22 cellular contexts compared by ENCODE assay signal in genomic region chr1:10602936-10603335, GRCh38.
"Had no signal": no experiment of that assay in that cellular context is flagged by ENCODE, and none has a peak within 500 bp of the region (broad histone marks: within the 10 kb centered on the region; RNA-seq: fewer than 3 reads in every experiment).

No MANE protein-coding gene starts in this region.

- H3K4me3 ChIP-seq: MG63, PC-9, Peyer's patch, SJCRH30 had no signal

- H3K27me3 ChIP-seq: MG63, Peyer's patch, SJCRH30 had no signal

- H3K9me3 ChIP-seq: MG63, Peyer's patch, SJCRH30 had no signal

- DNase-seq: IMR-90, Karpas-422, KG1, MG63, NCI-H1092, NCI-H1105 treated with DMSO at 0.1 percent for 48 hours, NCI-H1417 treated with DMSO at 0.1 percent for 48 hours, NCI-H146, NCI-H1694 treated with DMSO at 0.1 percent for 48 hours, NCI-H1930, NCI-H2081, NCI-H2107, NCI-H2227 treated with DMSO at 0.1 percent for 48 hours, NCI-H524, NCI-H526 treated with DMSO at 0.1 percent for 48 hours, NCI-H748 treated with DMSO at 0.1 percent for 48 hours, OCI-M1, PC-9, Peyer's patch, SHP77 treated with DMSO at 0.1 percent for 48 hours, SJCRH30 had no signal

- H3K27ac ChIP-seq: PC-9, Peyer's patch, SJCRH30 had no signal

- ATAC-seq: SK-N-SH treated with all-trans-retinoic acid at 6 μM for 48 hours had no signal

- H3K36me3 ChIP-seq: SJCRH30 had no signal
